In the genomic region with DNA sequence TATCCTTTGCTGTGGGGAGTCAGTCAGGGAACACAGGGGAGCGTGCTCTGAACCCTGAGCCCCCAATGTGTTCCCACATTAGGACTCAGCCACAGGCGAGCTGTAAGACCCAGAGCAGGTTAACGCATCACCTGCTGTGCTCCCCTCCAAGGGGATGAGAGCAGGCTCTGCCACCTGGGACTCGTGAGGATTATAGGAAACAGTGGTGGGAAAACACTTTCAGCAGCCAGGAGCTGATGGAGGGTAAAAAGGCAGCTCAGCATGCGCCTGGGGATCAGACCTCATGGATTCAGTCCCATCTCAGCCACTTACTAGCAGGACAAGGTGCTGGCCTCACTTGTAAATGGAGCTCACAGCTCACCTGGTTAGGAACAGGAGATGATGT, we compare ENCODE assay signal across 16 cellular contexts. TPM values are rescaled to one million over a fixed set of nuclear protein-coding genes. Genes with fewer than 3 reads are reported as not detected.
DNase-seq lines count a peak whose midpoint lies in the region; ATAC-seq, FAIRE-seq and TF ChIP-seq lines count a peak whose summit lies in the region.
"Had no signal": no experiment of that assay in that cellular context is flagged by ENCODE, and none has a peak within 500 bp of the region (broad histone marks: within the 10 kb centered on the region; RNA-seq: fewer than 3 reads in every experiment).

No MANE protein-coding gene starts in this region.

- H4K5ac ChIP-seq in H1 (ENCODE audit: insufficient read length, low read depth, low read length) = no peak overlapping the region

- H3K36me3 ChIP-seq in H1 (ENCODE audit: control insufficient read depth in 2 of 4, insufficient read depth in 4 of 4, low read length in 3 of 4) = peaks cover 2 to 32% (median 10%) of the 10 kb centered on the region in 4 experiments; a peak in 5 of 8 replicates

- no peak overlapping the region; a peak in 1 of 7 replicates for H3K9ac ChIP-seq in H1 (replicated peaks in 1 of 4; ENCODE audit: extremely low read depth in 1 of 4, low read depth in 3 of 4, low read length in 3 of 4)
- H3K9ac ChIP-seq: GM23248 had no signal

- H3K36me3 Mint-ChIP-seq in activated naive CD4-positive, alpha-beta T cell treated with anti-CD3 and anti-CD28 coated beads, Interleukin-2, amount 50 U/mL, for 72 hours = no peaks in the 10 kb centered on the region
- peaks cover 17% of the 10 kb centered on the region for H3K36me3 Mint-ChIP-seq in activated naive CD4-positive, alpha-beta T cell treated with anti-CD3 and anti-CD28 coated beads, Interleukin-2, amount 10 ng/mL, durations not matched to agents 7 days and 5 days
- peaks cover 42% of the 10 kb centered on the region for H3K36me3 Mint-ChIP-seq in stimulated activated memory B cell treated with anti-CD40 and anti-IgM and Interleukin-4, amounts not matched to agents 10 μg/mL and 1 μg/mL and 100 μg/mL, for 72 hours
- 0 out of 2 replicates have a peak, but pooled peaks cover 4% of the 10 kb centered on the region for H3K36me3 Mint-ChIP-seq in HFFc6 (ENCODE audit: low read depth)

- no peak overlapping the region for H3K4me3 ChIP-seq in H1 (ENCODE audit: extremely low read depth in 1 of 4, insufficient read depth in 2 of 4, low read depth in 3 of 4, low read length in 4 of 4)
- H3K4me3 ChIP-seq: GM23248, transverse colon had no signal

- H4K20me1 ChIP-seq in H1 (replicated peaks in 1 of 2; ENCODE audit: control insufficient read depth in 1 of 2, insufficient read depth in 2 of 2, low read length in 2 of 2) = no peaks in the 10 kb centered on the region

- peaks cover 41% of the 10 kb centered on the region for H3K4me1 Mint-ChIP-seq in activated naive CD4-positive, alpha-beta T cell treated with anti-CD3 and anti-CD28 coated beads, Interleukin-2, amount 10 ng/mL, durations not matched to agents 7 days and 5 days
- peaks cover 94% of the 10 kb centered on the region for H3K4me1 Mint-ChIP-seq in stimulated activated memory B cell treated with anti-CD40 and anti-IgM and Interleukin-4, amounts not matched to agents 10 μg/mL and 1 μg/mL and 100 μg/mL, for 72 hours
- H3K4me1 Mint-ChIP-seq in HFFc6 (ENCODE audit: low read depth) = peaks cover 26% of the 10 kb centered on the region

- H2BK5ac ChIP-seq in H1 (ENCODE audit: low read depth, low read length) = peak overlapping the region; percentile 40

- CTCF ChIA-PET in activated naive CD4-positive, alpha-beta T cell treated with anti-CD3 and anti-CD28 coated beads, Interleukin-2, amount 10 ng/mL, durations not matched to agents 7 days and 5 days (lab: Charles Lee) = interaction anchor here (0.6 to 1.4 kb wide), 3 partner anchors 44 to 120 kb away, joined by 3 to 7 read pairs (median 4); no protein-coding TSS in a partner anchor
- CTCF ChIA-PET in H1 (lab: Charles Lee; ENCODE audit: partially characterized antibody) = interaction anchor here (0.6 to 10.9 kb wide), 12 partner anchors 9 to 1300 kb away, joined by 3 to 89 read pairs (median 5); a partner anchor contains a TSS

- H2BK12ac ChIP-seq in H1 (ENCODE audit: low read depth, low read length) = peak overlapping the region; percentile 29; the same call in 1 of the 2 replicates

- no peak overlapping the region for H4K8ac ChIP-seq in H1 (ENCODE audit: extremely low read depth, insufficient read depth, low read length)

- no peaks in the 10 kb centered on the region for H3K23me2 ChIP-seq in H1 (ENCODE audit: low read depth, low read length)

- no peak for TF ChIP-seq POLR2A in H1 (IDR thresholded peaks at IDR 0.05; ENCODE audit: control extremely low read depth in 1 of 2, low read depth in 2 of 2, low read length in 2 of 2)

- WGBS in H1 (ENCODE audit: extremely low coverage in 1 of 2, insufficient coverage in 1 of 2, insufficient read length in 1 of 2, insufficient replicate concordance in 2 of 2, low coverage in 1 of 2, low lambda C conversion rate in 2 of 2, missing lambda C conversion rate in 1 of 2), 2 experiments = 77% methylated on average over 5 of the region's 5 CpGs; no CpG with 5 or more reads in 1 of the 2 experiments

- H3K56ac ChIP-seq in H1 (replicated peaks; ENCODE audit: insufficient read length, low read depth, low read length) = no peak overlapping the region

- peak overlapping the region; percentile 44 to 83 for H3K27ac Mint-ChIP-seq in activated naive CD4-positive, alpha-beta T cell treated with anti-CD3 and anti-CD28 coated beads, Interleukin-2, amount 50 U/mL, for 72 hours
- no peak overlapping the region for H3K27ac Mint-ChIP-seq in activated naive CD4-positive, alpha-beta T cell treated with anti-CD3 and anti-CD28 coated beads, Interleukin-2, amount 10 ng/mL, durations not matched to agents 7 days and 5 days
- H3K27ac Mint-ChIP-seq in stimulated activated memory B cell treated with anti-CD40 and anti-IgM and Interleukin-4, amounts not matched to agents 10 μg/mL and 1 μg/mL and 100 μg/mL, for 72 hours = peak overlapping the region; percentile 76
- no peak overlapping the region for H3K27ac Mint-ChIP-seq in HFFc6

- no peak overlapping the region for H2AFZ ChIP-seq in H1 (ENCODE audit: low read length)
- H2AFZ ChIP-seq: GM23248 had no signal

- H3K27me3 Mint-ChIP-seq in activated naive CD4-positive, alpha-beta T cell treated with anti-CD3 and anti-CD28 coated beads, Interleukin-2, amount 10 ng/mL, durations not matched to agents 7 days and 5 days = no peaks in the 10 kb centered on the region
- no peaks in the 10 kb centered on the region for H3K27me3 Mint-ChIP-seq in stimulated activated memory B cell treated with anti-CD40 and anti-IgM and Interleukin-4, amounts not matched to agents 10 μg/mL and 1 μg/mL and 100 μg/mL, for 72 hours
- peaks cover 2% of the 10 kb centered on the region for H3K27me3 Mint-ChIP-seq in HFFc6 (ENCODE audit: insufficient read depth)

- ATAC-seq in activated naive CD4-positive, alpha-beta T cell treated with anti-CD3 and anti-CD28 coated beads, Interleukin-2, amount 50 U/mL, for 72 hours = no peak
- ATAC-seq in stimulated activated memory B cell treated with anti-CD40 and anti-IgM and Interleukin-4, amounts not matched to agents 10 μg/mL and 1 μg/mL and 100 μg/mL, for 72 hours = no peak
- ATAC-seq: right cardiac atrium, SK-N-SH treated with all-trans-retinoic acid at 6 μM for 48 hours had no signal

- no peak overlapping the region for H3K27ac ChIP-seq in H1 (ENCODE audit: low read depth, low read length)
- H3K27ac ChIP-seq: GM23248, transverse colon had no signal

- H4K91ac ChIP-seq in H1 (replicated peaks; ENCODE audit: insufficient read length, low read length) = peak overlapping the region; percentile 41

- no peaks in the 10 kb centered on the region for H3K9me3 ChIP-seq in H1 (ENCODE audit: insufficient read depth in 2 of 2, low read depth in 1 of 2, low read length in 1 of 2)
- H3K9me3 ChIP-seq: transverse colon had no signal

- POLR2A ChIA-PET in H1 (lab: Charles Lee; ENCODE audit: partially characterized antibody) = interaction anchor here (0.8 to 2.7 kb wide), 8 partner anchors 7 to 163 kb away, joined by 3 to 13 read pairs (median 4); no protein-coding TSS in a partner anchor

- no peak for TF ChIP-seq EP300 in H1 (IDR thresholded peaks at IDR 0.05; ENCODE audit: borderline replicate concordance in 1 of 2, low read depth in 2 of 2, low read length in 2 of 2)

- no peak for TF ChIP-seq RAD21 in H1 (IDR thresholded peaks at IDR 0.05 in 1 of 2, conservative IDR thresholded peaks at IDR 0.05 in 1 of 2; ENCODE audit: low read depth in 2 of 2, low read length in 2 of 2)

- no peak overlapping the region for H3K4me3 Mint-ChIP-seq in activated naive CD4-positive, alpha-beta T cell treated with anti-CD3 and anti-CD28 coated beads, Interleukin-2, amount 10 ng/mL, durations not matched to agents 7 days and 5 days
- no peak overlapping the region for H3K4me3 Mint-ChIP-seq in stimulated activated memory B cell treated with anti-CD40 and anti-IgM and Interleukin-4, amounts not matched to agents 10 μg/mL and 1 μg/mL and 100 μg/mL, for 72 hours
- no peak overlapping the region for H3K4me3 Mint-ChIP-seq in HFFc6

- peak overlapping the region; percentile 12 for H3K18ac ChIP-seq in H1 (ENCODE audit: extremely low read depth, low read length)

- H3K4me2 ChIP-seq in H1 (ENCODE audit: insufficient read depth in 1 of 2, low read depth in 2 of 2, low read length in 2 of 2) = peak overlapping the region in 1 of 2 experiments; percentile 19; a peak in 2 of 4 replicates

- H3K23ac ChIP-seq in H1 (ENCODE audit: insufficient read length) = no peak overlapping the region

- H2BK15ac ChIP-seq in H1 (ENCODE audit: low read length) = peak overlapping the region; percentile 61

- TF ChIP-seq CTCF in H1 (IDR thresholded peaks at IDR 0.05; ENCODE audit: control extremely low read depth in 1 of 3, insufficient read depth in 1 of 3, low read depth in 1 of 3, low read length in 3 of 3) = no peak
- TF ChIP-seq CTCF in HFFc6 (IDR thresholded peaks at IDR 0.05) = no peak

- no peak overlapping the region for H2BK20ac ChIP-seq in H1 (ENCODE audit: low read length)

- peaks cover 12 to 31% (median 20%) of the 10 kb centered on the region in 4 experiments for H3K4me1 ChIP-seq in H1 (replicated peaks in 1 of 4; ENCODE audit: control insufficient read depth in 3 of 4, insufficient read depth in 4 of 4, low read length in 3 of 4)

- peaks cover 16 to 79% of the 10 kb centered on the region in 2 experiments for H3K79me2 ChIP-seq in H1 (ENCODE audit: control insufficient read depth in 1 of 2, insufficient read depth in 2 of 2, low read length in 2 of 2)

- peak overlapping the region; percentile 97; the same call in 1 of the 2 replicates for H2AK5ac ChIP-seq in H1 (ENCODE audit: low read depth, low read length)

- peaks cover 33% of the 10 kb centered on the region for H3K79me1 ChIP-seq in H1 (ENCODE audit: low read depth, low read length)

- FAIRE-seq in H1 (lab: Jason Lieb, UNC) = no peak
- FAIRE-seq: colon had no signal

- no peaks in the 10 kb centered on the region for H3K9me3 Mint-ChIP-seq in activated naive CD4-positive, alpha-beta T cell treated with anti-CD3 and anti-CD28 coated beads, Interleukin-2, amount 50 U/mL, for 72 hours
- no peaks in the 10 kb centered on the region for H3K9me3 Mint-ChIP-seq in activated naive CD4-positive, alpha-beta T cell treated with anti-CD3 and anti-CD28 coated beads, Interleukin-2, amount 10 ng/mL, durations not matched to agents 7 days and 5 days
- no peaks in the 10 kb centered on the region for H3K9me3 Mint-ChIP-seq in stimulated activated memory B cell treated with anti-CD40 and anti-IgM and Interleukin-4, amounts not matched to agents 10 μg/mL and 1 μg/mL and 100 μg/mL, for 72 hours
- no peaks in the 10 kb centered on the region for H3K9me3 Mint-ChIP-seq in HFFc6

- H3K14ac ChIP-seq in H1 (ENCODE audit: insufficient read length) = no peak overlapping the region

- H3K27me3 ChIP-seq in H1 (replicated peaks in 1 of 4; ENCODE audit: control insufficient read depth in 3 of 4, extremely low read depth in 1 of 4, insufficient read depth in 3 of 4, low read length in 3 of 4) = no peaks in the 10 kb centered on the region
- H3K27me3 ChIP-seq: transverse colon had no signal

- no peak overlapping the region for H2BK120ac ChIP-seq in H1 (replicated peaks; ENCODE audit: low read depth, low read length)

- H3K4ac ChIP-seq in H1 (replicated peaks; ENCODE audit: insufficient read length, low read depth, low read length) = no peak overlapping the region

- DNase-seq in activated naive CD4-positive, alpha-beta T cell treated with anti-CD3 and anti-CD28 coated beads, Interleukin-2, amount 50 U/mL, for 72 hours (ENCODE audit: low spot score in 2 of 2) = no peak
- DNase-seq in activated naive CD4-positive, alpha-beta T cell treated with anti-CD3 and anti-CD28 coated beads, Interleukin-2, amount 10 ng/mL, durations not matched to agents 7 days and 5 days = no peak
- peak; percentile 43 for DNase-seq in NCI-H345 treated with DMSO at 0.1 percent for 48 hours (lab: John Stamatoyannopoulos, UW; ENCODE audit: unreplicated experiment)
- DNase-seq in H1 (ENCODE audit: low read depth in 1 of 2, low spot score in 2 of 2) = no peak
- no peak for DNase-seq in HFFc6
- DNase-seq in NCI-H1436 (lab: John Stamatoyannopoulos, UW) = no peak
- DNase-seq in NOMO-1 treated with DMSO at 0.1 percent for 48 hours (lab: John Stamatoyannopoulos, UW; ENCODE audit: unreplicated experiment) = no peak
- DNase-seq: GM23248; head of caudate nucleus; RPMI8226; stimulated activated naive CD4-positive, alpha-beta T cell treated with Interleukin-2 at 50 U/mL for 16 hours; transverse colon had no signal

RNA-seq across cellular contexts. Expression of a gene that starts 9.2 kb away (rescaled TPM):
- total RNA-seq in activated naive CD4-positive, alpha-beta T cell treated with anti-CD3 and anti-CD28 coated beads, Interleukin-2, amount 50 U/mL, for 72 hours = 10 to 100 TPM; 73.4 to 80.8 TPM
- total RNA-seq in H1 (2021; fragmentation: NEBNext Ultra II Directional; extraction: Animal tissue kit (Norgen Biotek cat#: 25700)) = 55.8 and 59.4 TPM in 2 replicates
- polyA plus RNA-seq in H1 (2011; rRNA removed) = 19.2 and 21.9 TPM in 2 replicates
- 19.5 TPM for polyA plus RNA-seq in H1 (2011; cell fraction: cytosol; rRNA removed)
- polyA plus RNA-seq in H1 (2011; cell fraction: nucleus; rRNA removed) = 28.6 TPM
- 15.9 to 23.0 TPM (median 22.1 TPM) in 4 replicates for polyA plus RNA-seq in H1 (2012, experiment 1 of 2)
- polyA plus RNA-seq in H1 (2012, experiment 2 of 2) = 19.7 TPM
- 14.6 TPM for polyA plus RNA-seq in H1 (2013, experiment 1 of 2)
- 14.5 TPM for polyA plus RNA-seq in H1 (2013, experiment 2 of 2)
- 42.6 and 49.2 TPM in 2 replicates for polyA minus RNA-seq in H1 (2011; rRNA and poly(A)+ RNA removed)
- polyA minus RNA-seq in H1 (2011; cell fraction: cytosol; rRNA and poly(A)+ RNA removed) = 24.7 TPM
- 26.6 TPM for polyA minus RNA-seq in H1 (2011; cell fraction: nucleus; rRNA and poly(A)+ RNA removed)
- 10 to 100 TPM; 32.8 to 41.0 (median 39.6) TPM for total RNA-seq in HFFc6 (2021; fragmentation: NEBNext Ultra II Directional; extraction: Animal tissue kit (Norgen Biotek cat#: 25700))

Comparison
In these comparisons a context has a peak if more than half of its experiments do, and no peak if none do; other contexts are left out.
1. H3K27ac Mint-ChIP-seq: peak in activated naive CD4-positive, alpha-beta T cell treated with anti-CD3 and anti-CD28 coated beads, Interleukin-2, amount 50 U/mL, for 72 hours (2 of 2) and stimulated activated memory B cell treated with anti-CD40 and anti-IgM and Interleukin-4, amounts not matched to agents 10 μg/mL and 1 μg/mL and 100 μg/mL, for 72 hours (single experiment); none in activated naive CD4-positive, alpha-beta T cell treated with anti-CD3 and anti-CD28 coated beads, Interleukin-2, amount 10 ng/mL, durations not matched to agents 7 days and 5 days (single experiment) and HFFc6 (single experiment).